In genomic region chr17:32319548-32319905, GRCh38 we compare ENCODE assay signal across 9 cellular contexts. TPM values are rescaled to one million over a fixed set of nuclear protein-coding genes. Genes with fewer than 3 reads are reported as not detected.
DNase-seq lines count a peak whose midpoint lies in the region; ATAC-seq, FAIRE-seq and TF ChIP-seq lines count a peak whose summit lies in the region.
"Had no signal": no experiment of that assay in that cellular context is flagged by ENCODE, and none has a peak within 500 bp of the region (broad histone marks: within the 10 kb centered on the region; RNA-seq: fewer than 3 reads in every experiment).

No MANE protein-coding gene starts in this region.

- H3K4me1 ChIP-seq in endothelial cell of umbilical vein (ENCODE audit: control insufficient read depth, extremely low read depth, insufficient read depth, low read length), result no peaks in the 10 kb centered on the region

- no TSS peak for BruUV-seq in endothelial cell of umbilical vein (replicated peaks; lab: Mats Ljungman, UMichigan)

- H3K9me3 Mint-ChIP-seq in stimulated activated effector memory CD8-positive, alpha-beta T cell treated with anti-CD3 and anti-CD28 coated beads, Interleukin-12 subunit alpha, Interleukin-12 subunit beta, amount 100 ng/mL, for 72 hours, result no peaks in the 10 kb centered on the region

- H3K36me3 ChIP-seq in endothelial cell of umbilical vein (ENCODE audit: control insufficient read depth in 2 of 2, extremely low read depth in 1 of 2, insufficient read depth in 2 of 2, low read length in 2 of 2), result no peaks in the 10 kb centered on the region

- peak; percentile 93 to 95 for TF ChIP-seq CTCF in endothelial cell of umbilical vein (IDR thresholded peaks at IDR 0.05; ENCODE audit: extremely low read depth in 1 of 2, insufficient read depth in 1 of 2, low read depth in 1 of 2, low read length in 2 of 2)

- H4K20me1 ChIP-seq in endothelial cell of umbilical vein (replicated peaks; ENCODE audit: control insufficient read depth, extremely low read depth, insufficient read depth, low read length), result no peaks in the 10 kb centered on the region

- H3K27ac ChIP-seq in endothelial cell of umbilical vein (ENCODE audit: insufficient read depth, low read depth, low read length), result no peak overlapping the region
- H3K27ac ChIP-seq: skin epidermis had no signal

- H3K9ac ChIP-seq in endothelial cell of umbilical vein (replicated peaks; ENCODE audit: extremely low read depth, insufficient read depth, low read length), result no peak overlapping the region

- no peak overlapping the region for H2AFZ ChIP-seq in endothelial cell of umbilical vein (ENCODE audit: low read depth, low read length)

- H3K4me3 Mint-ChIP-seq in stimulated activated effector memory CD8-positive, alpha-beta T cell treated with anti-CD3 and anti-CD28 coated beads, Interleukin-12 subunit alpha, Interleukin-12 subunit beta, amount 100 ng/mL, for 72 hours, result peak overlapping the region; percentile 56

- no peaks in the 10 kb centered on the region for H3K9me1 ChIP-seq in endothelial cell of umbilical vein (replicated peaks; ENCODE audit: control insufficient read depth, extremely low read depth, insufficient read depth, low read length)

- H3K4me3 ChIP-seq in endothelial cell of umbilical vein (replicated peaks in 1 of 3; ENCODE audit: insufficient read depth in 1 of 3, low read depth in 1 of 3, low read length in 3 of 3), result no peak overlapping the region
- H3K4me3 ChIP-seq: skin epidermis had no signal

- H3K4me1 Mint-ChIP-seq in stimulated activated effector memory CD8-positive, alpha-beta T cell treated with anti-CD3 and anti-CD28 coated beads, Interleukin-12 subunit alpha, Interleukin-12 subunit beta, amount 100 ng/mL, for 72 hours, result peaks cover 25% of the 10 kb centered on the region

- peaks cover 5 to 8% of the 10 kb centered on the region in 2 experiments for H3K27me3 ChIP-seq in endothelial cell of umbilical vein (ENCODE audit: control insufficient read depth in 2 of 2, insufficient read depth in 2 of 2, low read length in 2 of 2)

- peak; percentile 62 for ATAC-seq in HG03108 (IDR thresholded peaks at IDR 0.05; ENCODE audit: unreplicated experiment)
- peak; percentile 89 for ATAC-seq in stimulated activated effector memory CD8-positive, alpha-beta T cell treated with anti-CD3 and anti-CD28 coated beads, Interleukin-12 subunit alpha, Interleukin-12 subunit beta, amount 100 ng/mL, for 72 hours

- peak; percentile 86 for FAIRE-seq in endothelial cell of umbilical vein (lab: Jason Lieb, UNC)

- CTCF ChIA-PET in endothelial cell of umbilical vein (lab: Charles Lee), result interaction anchor here (1.1 to 5.7 kb wide), 9 partner anchors 8 to 116 kb away, joined by 3 to 94 read pairs (median 7); no protein-coding TSS in a partner anchor

- H3K9me3 ChIP-seq in endothelial cell of umbilical vein (replicated peaks; ENCODE audit: control insufficient read depth, insufficient read depth, low read length), result no peaks in the 10 kb centered on the region

- H3K79me2 ChIP-seq in endothelial cell of umbilical vein (ENCODE audit: control insufficient read depth, insufficient read depth, low read length), result no peaks in the 10 kb centered on the region

- peak overlapping the region; percentile 32 for H3K27ac Mint-ChIP-seq in stimulated activated effector memory CD8-positive, alpha-beta T cell treated with anti-CD3 and anti-CD28 coated beads, Interleukin-12 subunit alpha, Interleukin-12 subunit beta, amount 100 ng/mL, for 72 hours

- H3K36me3 Mint-ChIP-seq in stimulated activated effector memory CD8-positive, alpha-beta T cell treated with anti-CD3 and anti-CD28 coated beads, Interleukin-12 subunit alpha, Interleukin-12 subunit beta, amount 100 ng/mL, for 72 hours, result no peaks in the 10 kb centered on the region

- H3K4me2 ChIP-seq in endothelial cell of umbilical vein (ENCODE audit: insufficient read depth, low read length), result no peak overlapping the region

- dilution Hi-C loops in endothelial cell of umbilical vein (cut with MboI; ENCODE audit: extremely low pct_ligation_motif_present, low sequenced_read_pairs), result no loop called here

- TF ChIP-seq POLR2A in endothelial cell of umbilical vein (IDR thresholded peaks at IDR 0.05; ENCODE audit: low read depth, low read length), result no peak

- intact Hi-C loops in endothelial cell of umbilical vein (cut with micrococcal nuclease), result loop anchor here (1.0 to 10.0 kb wide), 3 partner anchors 66 to 315 kb away; partner anchors contain the start of gene LRRC37B

- POLR2A ChIA-PET in endothelial cell of umbilical vein (lab: Charles Lee), result no interaction called here

- DNase-seq in NCI-H2227 (lab: John Stamatoyannopoulos, UW; ENCODE audit: unreplicated experiment) (peak; percentile 51), NCI-H2227 treated with DMSO at 0.1 percent for 48 hours (lab: John Stamatoyannopoulos, UW) (no peak), NOMO-1 treated with DMSO at 0.1 percent for 48 hours (lab: John Stamatoyannopoulos, UW; ENCODE audit: unreplicated experiment) (peak; percentile 46), endothelial cell of umbilical vein (ENCODE audit: low read depth, low spot score) (peak; percentile 57), mucosa of gallbladder (ENCODE audit: low spot score) (peak; percentile 77)
- DNase-seq in activated CD8-positive, alpha-beta memory T cell treated with anti-CD3 and anti-CD28 coated beads for 48 hours (ENCODE audit: low read depth in 2 of 3, low spot score in 2 of 3), result peak; percentile 60 to 78 (median 71)
- peak; percentile 82 to 93 for DNase-seq in stimulated activated effector memory CD8-positive, alpha-beta T cell treated with anti-CD3 and anti-CD28 coated beads, Interleukin-12 subunit alpha, Interleukin-12 subunit beta, amount 100 ng/mL, for 72 hours (ENCODE audit: low spot score in 2 of 2)

TF ChIP-seq in endothelial cell of umbilical vein, 7 proteins besides CTCF, POLR2A, EP300 and RAD21:
- TF ChIP-seq GATA2 (IDR thresholded peaks at IDR 0.05; ENCODE audit: insufficient read depth, insufficient read length, low read depth, low read length), result no peak
- TF ChIP-seq POLR2AphosphoS5 (IDR thresholded peaks at IDR 0.05; ENCODE audit: insufficient read depth, low read depth, low read length), result no peak
- no peak for TF ChIP-seq EZH2 (IDR thresholded peaks at IDR 0.05; ENCODE audit: borderline replicate concordance, low read depth, low read length, severe bottlenecking)
- TF ChIP-seq JUN (IDR thresholded peaks at IDR 0.05; ENCODE audit: borderline replicate concordance, insufficient read depth, insufficient read length, low read depth), result no peak
- no peak for TF ChIP-seq MYC (IDR thresholded peaks at IDR 0.05; ENCODE audit: low read depth, low read length)
- TF ChIP-seq MAX (IDR thresholded peaks at IDR 0.05; ENCODE audit: insufficient read depth, insufficient read length), result no peak
- no peak for TF ChIP-seq FOS (IDR thresholded peaks at IDR 0.05; ENCODE audit: borderline replicate concordance, insufficient read depth, low read length)

RNA-seq across cellular contexts. Expression of gene C17orf75, which starts 22.4 kb away (rescaled TPM):
- total RNA-seq in endothelial cell of umbilical vein (19.1 and 21.5 TPM in 2 replicates), mucosa of gallbladder (22.7 TPM)
- polyA plus RNA-seq in endothelial cell of umbilical vein, result 6.3 and 8.8 TPM in 2 replicates
- 11.2 and 13.7 TPM in 2 replicates for polyA plus RNA-seq in endothelial cell of umbilical vein (2011; cell fraction: cytosol; rRNA removed)
- polyA plus RNA-seq in endothelial cell of umbilical vein (2011; cell fraction: nucleus; rRNA removed), result 23.4 and 25.3 TPM in 2 replicates
- 17.7 and 27.4 TPM in 2 replicates for polyA plus RNA-seq in endothelial cell of umbilical vein (2012)
- 6.6 and 9.3 TPM in 2 replicates for polyA minus RNA-seq in endothelial cell of umbilical vein
- polyA minus RNA-seq in endothelial cell of umbilical vein (2011; cell fraction: cytosol; rRNA and poly(A)+ RNA removed), result 6.5 TPM
- 6.0 and 7.4 TPM in 2 replicates for polyA minus RNA-seq in endothelial cell of umbilical vein (2011; cell fraction: nucleus; rRNA and poly(A)+ RNA removed)

RNA-seq across cellular contexts. Expression of gene ZNF207, which starts 30.4 kb away (rescaled TPM):
- total RNA-seq in endothelial cell of umbilical vein, result 206 and 209 TPM in 2 replicates
- 231 and 245 TPM in 2 replicates for polyA plus RNA-seq in endothelial cell of umbilical vein
- polyA plus RNA-seq in endothelial cell of umbilical vein (2011; cell fraction: cytosol; rRNA removed), result 184 and 198 TPM in 2 replicates
- 314 and 362 TPM in 2 replicates for polyA plus RNA-seq in endothelial cell of umbilical vein (2011; cell fraction: nucleus; rRNA removed)
- 153 and 220 TPM in 2 replicates for polyA plus RNA-seq in endothelial cell of umbilical vein (2012)
- 268 and 284 TPM in 2 replicates for polyA minus RNA-seq in endothelial cell of umbilical vein
- 126 TPM for polyA minus RNA-seq in endothelial cell of umbilical vein (2011; cell fraction: cytosol; rRNA and poly(A)+ RNA removed)
- 284 and 417 TPM in 2 replicates for polyA minus RNA-seq in endothelial cell of umbilical vein (2011; cell fraction: nucleus; rRNA and poly(A)+ RNA removed)
- total RNA-seq in mucosa of gallbladder, result 131 TPM

RNA-seq across cellular contexts. Expression of gene RHBDL3, which starts 53.9 kb away (rescaled TPM):
- total RNA-seq in endothelial cell of umbilical vein (0.20 TPM in 1 of 2 replicates, not detected in the other), mucosa of gallbladder (0.40 TPM)
- 0.08 and 0.11 TPM in 2 replicates for polyA plus RNA-seq in endothelial cell of umbilical vein
- 0.03 and 0.11 TPM in 2 replicates for polyA plus RNA-seq in endothelial cell of umbilical vein (2011; cell fraction: cytosol; rRNA removed)
- 0.05 and 0.10 TPM in 2 replicates for polyA plus RNA-seq in endothelial cell of umbilical vein (2011; cell fraction: nucleus; rRNA removed)
- 0.04 TPM in 1 of 2 replicates, not detected in the other for polyA plus RNA-seq in endothelial cell of umbilical vein (2012)
- not detected in 2 replicates for polyA minus RNA-seq in endothelial cell of umbilical vein
- polyA minus RNA-seq in endothelial cell of umbilical vein (2011; cell fraction: cytosol; rRNA and poly(A)+ RNA removed), result not detected
- polyA minus RNA-seq in endothelial cell of umbilical vein (2011; cell fraction: nucleus; rRNA and poly(A)+ RNA removed), result not detected in 2 replicates
